Comparison of ENCODE assay signal across 7 cellular contexts in genomic region chr15:66603301-66604179, GRCh38. TPM values are rescaled to one million over a fixed set of nuclear protein-coding genes. Genes with fewer than 3 reads are reported as not detected.
DNase-seq lines count a peak whose midpoint lies in the region; ATAC-seq and TF ChIP-seq lines count a peak whose summit lies in the region.

No MANE protein-coding gene starts in this region.

- TF ChIP-seq CTCF in GM12875 (IDR thresholded peaks at IDR 0.05; ENCODE audit: borderline replicate concordance, insufficient read depth, low read depth, low read length) (peak; percentile 90), left lung (IDR thresholded peaks at IDR 0.05) (peak; percentile 76)

- no peak overlapping the region for H3K27ac ChIP-seq in left lung

- H3K9me3 ChIP-seq in left lung = no peaks in the 10 kb centered on the region

- peak; percentile 20 for DNase-seq in NCI-H1694 (lab: John Stamatoyannopoulos, UW)
- peak; percentile 33 to 40 (median 36) for DNase-seq in activated CD4-positive, CD25-positive, alpha-beta regulatory T cell (lab: John Stamatoyannopoulos, UW)
- peak; percentile 32 for DNase-seq in central memory CD4-positive, alpha-beta T cell
- DNase-seq in left lung = peak; percentile 67 to 94
- peak; percentile 14 for DNase-seq in stimulated activated CD8-positive, alpha-beta memory T cell treated with anti-CD3 and anti-CD28 coated beads, Interleukin-12 subunit alpha, Interleukin-12 subunit beta, amount 100 ng/mL, for 4 hours (ENCODE audit: low read depth)
- DNase-seq in RKO (ENCODE audit: low spot score) = no peak

- H3K36me3 ChIP-seq in left lung = no peaks in the 10 kb centered on the region

- ATAC-seq in left lung = peak; percentile 96

- H3K27me3 ChIP-seq in left lung = no peaks in the 10 kb centered on the region

- no peaks in the 10 kb centered on the region for H3K4me1 ChIP-seq in left lung

- intact Hi-C loops in left lung (cut with DNase I) = loop anchor here in 1 of 2 donors (5.0 kb wide), 1 partner anchor 249 kb away; no protein-coding TSS in a partner anchor

- H3K4me3 ChIP-seq in GM12875 (ENCODE audit: low read depth, low read length) (no peak overlapping the region), left lung (no peak overlapping the region)

RNA-seq across cellular contexts. Expression of gene LCTL, which starts 37.7 kb away (rescaled TPM):
- total RNA-seq in left lung = under 1 TPM in 1 of 2 donors, not detected in 1; 0.26 TPM
